16 cellular contexts compared by ENCODE assay signal in genomic region chr2:241128266-241128665, GRCh38.
DNase-seq lines count a peak whose midpoint lies in the region; ATAC-seq and TF ChIP-seq lines count a peak whose summit lies in the region.
"Had no signal": no experiment of that assay in that cellular context is flagged by ENCODE, and none has a peak within 500 bp of the region (broad histone marks: within the 10 kb centered on the region; RNA-seq: fewer than 3 reads in every experiment).

No MANE protein-coding gene starts in this region.

- no peak for ATAC-seq in activated naive CD8-positive, alpha-beta T cell treated with anti-CD3 and anti-CD28 coated beads, Interleukin-2, amount 50 U/mL, for 24 hours
- ATAC-seq in stimulated activated memory B cell treated with anti-CD40 and anti-IgM and Interleukin-4, amounts not matched to agents 10 μg/mL and 1 μg/mL and 100 μg/mL, for 72 hours = no peak
- no peak for ATAC-seq in GM21825 (IDR thresholded peaks at IDR 0.05; ENCODE audit: unreplicated experiment)
- no peak for ATAC-seq in GM19455 (IDR thresholded peaks at IDR 0.05; ENCODE audit: unreplicated experiment)

- H3K36me3 Mint-ChIP-seq in activated T-cell treated with anti-CD3 and anti-CD28 coated beads, Interleukin-2, amount 50 U/mL, for 24 hours (ENCODE audit: low read depth) = peaks cover 81% of the 10 kb centered on the region
- peaks cover 22% of the 10 kb centered on the region for H3K36me3 Mint-ChIP-seq in activated naive CD8-positive, alpha-beta T cell treated with anti-CD3 and anti-CD28 coated beads, Interleukin-2, amount 50 U/mL, for 24 hours (ENCODE audit: low read depth)
- peaks cover 77% of the 10 kb centered on the region for H3K36me3 Mint-ChIP-seq in stimulated activated memory B cell treated with anti-CD40 and anti-IgM and Interleukin-4, amounts not matched to agents 10 μg/mL and 1 μg/mL and 100 μg/mL, for 72 hours

- no peak for TF ChIP-seq CTCF in OCI-LY3 (IDR thresholded peaks at IDR 0.05; ENCODE audit: low read depth, low read length)

- H2AFZ ChIP-seq in OCI-LY3 (ENCODE audit: low read depth, low read length) = no peak overlapping the region
- H2AFZ ChIP-seq: parathyroid adenoma had no signal

- H4K20me1 ChIP-seq in OCI-LY3 (ENCODE audit: insufficient read depth, low read length) = no peaks in the 10 kb centered on the region

- H3K79me2 ChIP-seq in OCI-LY3 (ENCODE audit: low read length) = peaks cover 68% of the 10 kb centered on the region
- H3K79me2 ChIP-seq: parathyroid adenoma had no signal

- H3K27me3 Mint-ChIP-seq in activated T-cell treated with anti-CD3 and anti-CD28 coated beads, Interleukin-2, amount 50 U/mL, for 24 hours = no peaks in the 10 kb centered on the region
- H3K27me3 Mint-ChIP-seq in activated naive CD8-positive, alpha-beta T cell treated with anti-CD3 and anti-CD28 coated beads, Interleukin-2, amount 50 U/mL, for 24 hours = no peaks in the 10 kb centered on the region
- no peaks in the 10 kb centered on the region for H3K27me3 Mint-ChIP-seq in stimulated activated memory B cell treated with anti-CD40 and anti-IgM and Interleukin-4, amounts not matched to agents 10 μg/mL and 1 μg/mL and 100 μg/mL, for 72 hours

- H3K9me3 ChIP-seq in OCI-LY3 (ENCODE audit: insufficient read depth, low read length) = peaks cover 9% of the 10 kb centered on the region; the same call in 1 of the 2 replicates
- H3K9me3 ChIP-seq: thyroid gland had no signal

- DNase-seq in activated T-cell treated with anti-CD3 and anti-CD28 coated beads, Interleukin-2, amount 50 U/mL, for 24 hours = no peak
- DNase-seq in activated T-cell treated with anti-CD3 and anti-CD28 coated beads, Interleukin-2, amount 50 U/mL, for 48 hours = no peak
- no peak for DNase-seq in activated naive CD8-positive, alpha-beta T cell treated with anti-CD3 and anti-CD28 coated beads, Interleukin-2, amount 50 U/mL, for 24 hours
- no peak for DNase-seq in NCI-H2081 (lab: John Stamatoyannopoulos, UW)
- DNase-seq: DMS79, endodermal cell, NCI-H69, OCI-M1, SHP77, thyroid gland had no signal

- H3K9ac ChIP-seq in OCI-LY3 (ENCODE audit: low read length) = peak overlapping the region; percentile 53; the same call in 1 of the 2 replicates
- H3K9ac ChIP-seq: parathyroid adenoma had no signal

- H3K4me3 Mint-ChIP-seq in activated T-cell treated with anti-CD3 and anti-CD28 coated beads, Interleukin-2, amount 50 U/mL, for 24 hours = peak overlapping the region; percentile 56
- H3K4me3 Mint-ChIP-seq in activated naive CD8-positive, alpha-beta T cell treated with anti-CD3 and anti-CD28 coated beads, Interleukin-2, amount 50 U/mL, for 24 hours = no peak overlapping the region
- peak overlapping the region; percentile 53 for H3K4me3 Mint-ChIP-seq in stimulated activated memory B cell treated with anti-CD40 and anti-IgM and Interleukin-4, amounts not matched to agents 10 μg/mL and 1 μg/mL and 100 μg/mL, for 72 hours
- H3K4me3 Mint-ChIP-seq: endodermal cell had no signal

- peaks cover 45% of the 10 kb centered on the region for H3K4me1 Mint-ChIP-seq in activated T-cell treated with anti-CD3 and anti-CD28 coated beads, Interleukin-2, amount 50 U/mL, for 24 hours (ENCODE audit: low read depth)
- peaks cover 28% of the 10 kb centered on the region for H3K4me1 Mint-ChIP-seq in activated naive CD8-positive, alpha-beta T cell treated with anti-CD3 and anti-CD28 coated beads, Interleukin-2, amount 50 U/mL, for 24 hours
- H3K4me1 Mint-ChIP-seq in stimulated activated memory B cell treated with anti-CD40 and anti-IgM and Interleukin-4, amounts not matched to agents 10 μg/mL and 1 μg/mL and 100 μg/mL, for 72 hours = peaks cover 74% of the 10 kb centered on the region
- H3K4me1 Mint-ChIP-seq: endodermal cell had no signal

- peaks cover 78% of the 10 kb centered on the region for H3K4me1 ChIP-seq in OCI-LY3 (ENCODE audit: low read length)
- H3K4me1 ChIP-seq: parathyroid adenoma, thyroid gland had no signal

- no peaks in the 10 kb centered on the region for H3K9me3 Mint-ChIP-seq in activated T-cell treated with anti-CD3 and anti-CD28 coated beads, Interleukin-2, amount 50 U/mL, for 24 hours
- H3K9me3 Mint-ChIP-seq in activated naive CD8-positive, alpha-beta T cell treated with anti-CD3 and anti-CD28 coated beads, Interleukin-2, amount 50 U/mL, for 24 hours = no peaks in the 10 kb centered on the region
- peaks cover 5% of the 10 kb centered on the region for H3K9me3 Mint-ChIP-seq in stimulated activated memory B cell treated with anti-CD40 and anti-IgM and Interleukin-4, amounts not matched to agents 10 μg/mL and 1 μg/mL and 100 μg/mL, for 72 hours
- H3K9me3 Mint-ChIP-seq: endodermal cell had no signal

- no peaks in the 10 kb centered on the region for H3K27me3 ChIP-seq in OCI-LY3 (ENCODE audit: low read depth, low read length)
- H3K27me3 ChIP-seq: thyroid gland had no signal

- H3K27ac Mint-ChIP-seq in activated T-cell treated with anti-CD3 and anti-CD28 coated beads, Interleukin-2, amount 50 U/mL, for 24 hours = peak overlapping the region; percentile 95
- peak overlapping the region; percentile 81 for H3K27ac Mint-ChIP-seq in activated naive CD8-positive, alpha-beta T cell treated with anti-CD3 and anti-CD28 coated beads, Interleukin-2, amount 50 U/mL, for 24 hours
- H3K27ac Mint-ChIP-seq in stimulated activated memory B cell treated with anti-CD40 and anti-IgM and Interleukin-4, amounts not matched to agents 10 μg/mL and 1 μg/mL and 100 μg/mL, for 72 hours = peak overlapping the region; percentile 100
- H3K27ac Mint-ChIP-seq: endodermal cell had no signal

- H3K36me3 ChIP-seq in OCI-LY3 (replicated peaks; ENCODE audit: low read depth, low read length) = peaks cover 62% of the 10 kb centered on the region
- H3K36me3 ChIP-seq: thyroid gland had no signal

- peak overlapping the region; percentile 6; the same call in 1 of the 2 replicates for H3K4me3 ChIP-seq in OCI-LY3 (ENCODE audit: low read length)
- H3K4me3 ChIP-seq: lung, thyroid gland had no signal

- H3K27ac ChIP-seq in OCI-LY3 (ENCODE audit: low read length) = peak overlapping the region; percentile 99
- H3K27ac ChIP-seq: parathyroid adenoma, thyroid gland had no signal

- H3K4me2 ChIP-seq in OCI-LY3 (ENCODE audit: low read length) = 0 out of 2 replicates have a peak overlapping the region, but pooled peaks have one; percentile 23
